Comparison of ENCODE assay signal across 20 cellular contexts in the genomic region with DNA sequence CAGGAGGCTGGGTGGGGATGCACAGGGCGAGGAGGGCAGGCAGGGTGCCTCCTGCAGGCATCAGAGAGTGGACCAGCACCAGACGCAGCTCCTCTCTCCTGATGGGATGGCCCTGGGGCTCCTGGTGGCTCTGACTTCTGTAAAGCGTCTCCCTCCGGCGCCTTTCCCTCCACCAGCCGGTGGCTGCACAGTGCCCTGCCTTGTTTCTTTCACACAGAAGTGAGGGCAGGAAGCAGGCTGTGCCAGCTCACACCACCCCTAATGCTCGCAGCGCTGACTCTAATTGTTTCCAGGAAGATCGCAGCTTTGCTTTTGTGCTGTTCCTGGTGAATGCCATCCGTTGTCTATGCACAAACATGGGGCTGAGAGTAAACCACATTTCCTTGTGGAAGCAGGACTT.
DNase-seq lines count a peak whose midpoint lies in the region; ATAC-seq, FAIRE-seq and TF ChIP-seq lines count a peak whose summit lies in the region.
"Had no signal": no experiment of that assay in that cellular context is flagged by ENCODE, and none has a peak within 500 bp of the region (broad histone marks: within the 10 kb centered on the region; RNA-seq: fewer than 3 reads in every experiment).

No MANE protein-coding gene starts in this region.

- H3K4me3 Mint-ChIP-seq in GM23338, result no peak overlapping the region
- no peak overlapping the region for H3K4me3 Mint-ChIP-seq in chondrocyte (ENCODE audit: unreplicated experiment)
- H3K4me3 Mint-ChIP-seq: activated B cell treated with CpG ODN at 0.5 μM for 24 hours; activated T-helper 17 cell treated with anti-CD3 and anti-CD28 coated beads, Interleukin-2, amount 50 U/mL, for 72 hours; CD4-positive, alpha-beta T cell; stimulated activated naive B cell treated with anti-CD40 and anti-IgM and Interleukin-4, amounts not matched to agents 10 μg/mL and 1 μg/mL and 100 μg/mL, for 72 hours; T-helper 1 cell treated with Interleukin-12 subunit alpha and Interleukin-12 subunit beta and Interleukin-4 antibody, amounts not matched to agents 30 μg/mL and 1 μg/mL, for 36 hours; type B pancreatic cell had no signal

- TF ChIP-seq RAD21 in A549 (conservative IDR thresholded peaks at IDR 0.05 in 1 of 2, IDR thresholded peaks at IDR 0.05 in 1 of 2), result no peak

- H3K9me2 ChIP-seq in GM23338 (ENCODE audit: insufficient read depth), result no peaks in the 10 kb centered on the region

- DNase-seq in A549 (ENCODE audit: low read depth in 1 of 2, low spot score in 1 of 2) (no peak), GM23338 (ENCODE audit: low spot score) (no peak), chondrocyte (ENCODE audit: low spot score) (no peak), right lobe of liver (no peak), DMS79 (lab: John Stamatoyannopoulos, UW) (no peak), NCI-H2196 (lab: John Stamatoyannopoulos, UW; ENCODE audit: unreplicated experiment) (no peak), NCI-H82 (lab: John Stamatoyannopoulos, UW) (no peak)
- DNase-seq: activated B cell treated with CpG ODN at 0.5 μM for 24 hours; CD4-positive, alpha-beta T cell; NCI-H146; NCI-H2227 treated with DMSO at 0.1 percent for 48 hours; retina; Right ventricle myocardium superior; stimulated activated naive B cell treated with anti-CD40 and anti-IgM and Interleukin-4, amounts not matched to agents 10 μg/mL and 1 μg/mL and 100 μg/mL, for 72 hours had no signal

- ATAC-seq in A549 (peak; percentile 51 to 58; a peak in 5 of 6 replicates), GM23338 (peak; percentile 63), right lobe of liver (peak; percentile 30 to 57 (median 46)), HG03280 (IDR thresholded peaks at IDR 0.05; ENCODE audit: unreplicated experiment) (no peak)
- ATAC-seq: activated T-helper 17 cell treated with anti-CD3 and anti-CD28 coated beads, Interleukin-2, amount 50 U/mL, for 72 hours; stimulated activated naive B cell treated with anti-CD40 and anti-IgM and Interleukin-4, amounts not matched to agents 10 μg/mL and 1 μg/mL and 100 μg/mL, for 72 hours had no signal

- no peak for TF ChIP-seq POLR2A in A549 (IDR thresholded peaks at IDR 0.05; ENCODE audit: low read length)
- TF ChIP-seq POLR2A in right lobe of liver (IDR thresholded peaks at IDR 0.05), result no peak

- H3K4me2 ChIP-seq in A549, result no peak overlapping the region
- H3K4me2 ChIP-seq in GM23338, result no peak overlapping the region
- H3K4me2 ChIP-seq: hepatocyte had no signal

- FAIRE-seq in A549 (lab: Jason Lieb, UNC), result no peak
- FAIRE-seq: islet of Langerhans had no signal

- no peaks in the 10 kb centered on the region for H3K9me3 ChIP-seq in A549
- no peaks in the 10 kb centered on the region for H3K9me3 ChIP-seq in right lobe of liver

- H3K36me3 Mint-ChIP-seq in GM23338 (ENCODE audit: low read depth) (0 out of 3 replicates have a peak, but pooled peaks cover under 1% of the 10 kb centered on the region), chondrocyte (ENCODE audit: low read depth) (peaks cover 3% of the 10 kb centered on the region)
- H3K36me3 Mint-ChIP-seq: stimulated activated naive B cell treated with anti-CD40 and anti-IgM and Interleukin-4, amounts not matched to agents 10 μg/mL and 1 μg/mL and 100 μg/mL, for 72 hours; type B pancreatic cell had no signal

- no peaks in the 10 kb centered on the region for H3K36me3 ChIP-seq in GM23338 (ENCODE audit: insufficient read depth)
- peaks cover 0 to 8% (median 3%) of the 10 kb centered on the region in 4 donors for H3K36me3 ChIP-seq in right lobe of liver

- intact Hi-C loops in right lobe of liver (cut with DNase I), result no loop called here

- no peaks in the 10 kb centered on the region for H3K27me3 Mint-ChIP-seq in GM23338 (ENCODE audit: insufficient read depth, low read depth, poor library complexity)
- no peaks in the 10 kb centered on the region for H3K27me3 Mint-ChIP-seq in chondrocyte (ENCODE audit: low read depth)
- H3K27me3 Mint-ChIP-seq: stimulated activated naive B cell treated with anti-CD40 and anti-IgM and Interleukin-4, amounts not matched to agents 10 μg/mL and 1 μg/mL and 100 μg/mL, for 72 hours; type B pancreatic cell had no signal

- H3K27ac Mint-ChIP-seq in GM23338, result no peak overlapping the region
- peak overlapping the region; percentile 17 for H3K27ac Mint-ChIP-seq in chondrocyte (ENCODE audit: unreplicated experiment)
- H3K27ac Mint-ChIP-seq: activated B cell treated with CpG ODN at 0.5 μM for 24 hours; activated T-helper 17 cell treated with anti-CD3 and anti-CD28 coated beads, Interleukin-2, amount 50 U/mL, for 72 hours; CD4-positive, alpha-beta T cell; stimulated activated naive B cell treated with anti-CD40 and anti-IgM and Interleukin-4, amounts not matched to agents 10 μg/mL and 1 μg/mL and 100 μg/mL, for 72 hours; T-helper 1 cell treated with Interleukin-12 subunit alpha and Interleukin-12 subunit beta and Interleukin-4 antibody, amounts not matched to agents 30 μg/mL and 1 μg/mL, for 36 hours had no signal

- H3K27me3 ChIP-seq in GM23338 (ENCODE audit: insufficient read depth) (no peaks in the 10 kb centered on the region), right lobe of liver (no peaks in the 10 kb centered on the region)
- H3K27me3 ChIP-seq: hepatocyte had no signal

- H3K27ac ChIP-seq in A549 (no peak overlapping the region), GM23338 (ENCODE audit: low read depth) (no peak overlapping the region), right lobe of liver (no peak overlapping the region)
- H3K27ac ChIP-seq: hepatocyte had no signal

- H3K9me3 Mint-ChIP-seq in GM23338, result no peaks in the 10 kb centered on the region
- no peaks in the 10 kb centered on the region for H3K9me3 Mint-ChIP-seq in chondrocyte (ENCODE audit: low read depth)
- H3K9me3 Mint-ChIP-seq: activated B cell treated with CpG ODN at 0.5 μM for 24 hours; activated T-helper 17 cell treated with anti-CD3 and anti-CD28 coated beads, Interleukin-2, amount 50 U/mL, for 72 hours; CD4-positive, alpha-beta T cell; stimulated activated naive B cell treated with anti-CD40 and anti-IgM and Interleukin-4, amounts not matched to agents 10 μg/mL and 1 μg/mL and 100 μg/mL, for 72 hours; T-helper 1 cell treated with Interleukin-12 subunit alpha and Interleukin-12 subunit beta and Interleukin-4 antibody, amounts not matched to agents 30 μg/mL and 1 μg/mL, for 36 hours; type B pancreatic cell had no signal

- H3K4me1 ChIP-seq in A549 (peaks cover 6% of the 10 kb centered on the region; the same call in 2 of the 3 replicates), GM23338 (ENCODE audit: insufficient read depth) (no peaks in the 10 kb centered on the region; the same call in 1 of the 2 replicates), right lobe of liver (no peaks in the 10 kb centered on the region)

- CTCF ChIA-PET in A549 (lab: Yijun Ruan, JAX), result interaction anchor here (0.6 to 9.9 kb wide), 9 partner anchors 11 to 439 kb away, joined by 3 to 63 read pairs (median 5); no protein-coding TSS in a partner anchor

- H3F3A ChIP-seq in GM23338 (replicated peaks; ENCODE audit: low read depth), result no peaks in the 10 kb centered on the region

- no peak overlapping the region for H2AFZ ChIP-seq in GM23338
- H2AFZ ChIP-seq: hepatocyte had no signal

- H3K4me3 ChIP-seq in A549 (no peak overlapping the region), GM23338 (no peak overlapping the region), right lobe of liver (no peak overlapping the region)
- H3K4me3 ChIP-seq: hepatocyte had no signal

- H4K20me1 ChIP-seq in GM23338 (replicated peaks; ENCODE audit: insufficient read depth), result no peaks in the 10 kb centered on the region

- TF ChIP-seq CTCF in A549 (IDR thresholded peaks at IDR 0.05) (no peak), GM23338 (conservative IDR thresholded peaks at IDR 0.05; ENCODE audit: low read depth in 2 of 2) (no peak), chondrocyte (IDR thresholded peaks at IDR 0.05) (no peak), right lobe of liver (IDR thresholded peaks at IDR 0.05) (no peak)

- 88% methylated on average over 10 of the region's 10 CpGs for WGBS in A549 (ENCODE audit: missing lambda C conversion rate)
- 55% methylated on average over 4 of the region's 10 CpGs for WGBS in right lobe of liver (ENCODE audit: insufficient coverage, low coverage, low lambda C conversion rate, missing lambda C conversion rate)

- H3K79me2 ChIP-seq in GM23338 (replicated peaks; ENCODE audit: insufficient read depth), result no peaks in the 10 kb centered on the region
- H3K79me2 ChIP-seq: hepatocyte had no signal

- POLR2A ChIA-PET in A549 (lab: Yijun Ruan, JAX), result no interaction called here

- H3K4me1 Mint-ChIP-seq in GM23338 (peaks cover 14% of the 10 kb centered on the region), chondrocyte (ENCODE audit: low read depth) (peaks cover 39% of the 10 kb centered on the region)
- H3K4me1 Mint-ChIP-seq: activated B cell treated with CpG ODN at 0.5 μM for 24 hours; activated T-helper 17 cell treated with anti-CD3 and anti-CD28 coated beads, Interleukin-2, amount 50 U/mL, for 72 hours; stimulated activated naive B cell treated with anti-CD40 and anti-IgM and Interleukin-4, amounts not matched to agents 10 μg/mL and 1 μg/mL and 100 μg/mL, for 72 hours had no signal

- no peak for TF ChIP-seq EP300 in A549 (IDR thresholded peaks at IDR 0.05)

TF ChIP-seq in A549, 52 proteins besides CTCF, POLR2A, EP300 and RAD21 (continues in another document):
- TF ChIP-seq ESRRA (IDR thresholded peaks at IDR 0.05; ENCODE audit: borderline replicate concordance, low read length) (no peak), ZNF302 (CRISPR knock-in tag; IDR thresholded peaks at IDR 0.05) (no peak), CHD2 (IDR thresholded peaks at IDR 0.05; ENCODE audit: low read length, partially characterized antibody) (no peak), RCOR1 (IDR thresholded peaks at IDR 0.05; ENCODE audit: low read depth, low read length) (no peak)
- TF ChIP-seq, protein P1, sequence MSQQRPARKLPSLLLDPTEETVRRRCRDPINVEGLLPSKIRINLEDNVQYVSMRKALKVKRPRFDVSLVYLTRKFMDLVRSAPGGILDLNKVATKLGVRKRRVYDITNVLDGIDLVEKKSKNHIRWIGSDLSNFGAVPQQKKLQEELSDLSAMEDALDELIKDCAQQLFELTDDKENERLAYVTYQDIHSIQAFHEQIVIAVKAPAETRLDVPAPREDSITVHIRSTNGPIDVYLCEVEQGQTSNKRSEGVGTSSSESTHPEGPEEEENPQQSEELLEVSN (IDR thresholded peaks at IDR 0.05; ENCODE audit: borderline replicate concordance, low read depth), result no peak

TF ChIP-seq in GM23338, 12 proteins besides CTCF, POLR2A, EP300 and RAD21 (continues in another document):
- TF ChIP-seq EZH2 (IDR thresholded peaks at IDR 0.05; ENCODE audit: low read depth, unreplicated experiment) (no peak), NANOG (IDR thresholded peaks at IDR 0.05; ENCODE audit: borderline replicate concordance) (no peak), STAT1 (IDR thresholded peaks at IDR 0.05; ENCODE audit: unreplicated experiment) (no peak), ZNF331 (CRISPR knock-in tag; IDR thresholded peaks at IDR 0.05; ENCODE audit: low read depth) (no peak), EZH2phosphoT487 (IDR thresholded peaks at IDR 0.05; ENCODE audit: unreplicated experiment) (no peak), POLR2AphosphoS5 (IDR thresholded peaks at IDR 0.05; ENCODE audit: low read depth) (no peak), ZNF114 (CRISPR knock-in tag; IDR thresholded peaks at IDR 0.05) (no peak)
